ENCODE assay signal across 27 cellular contexts in the genomic region with DNA sequence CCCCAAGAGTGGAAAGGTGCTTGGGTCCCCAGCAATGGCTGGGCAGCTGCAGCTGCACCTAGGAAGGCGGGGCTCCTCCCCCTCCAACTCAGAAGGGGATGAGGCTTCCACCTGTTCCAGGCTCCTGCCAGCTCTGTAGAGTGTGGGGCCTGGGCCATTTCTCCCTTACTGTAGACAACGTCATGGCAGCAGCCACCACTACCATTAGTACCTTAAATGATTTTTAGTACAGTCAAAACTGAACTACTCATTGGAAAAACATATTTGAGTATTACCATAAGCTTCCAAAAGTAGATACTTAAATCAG.
"Had no signal": no experiment of that assay in that cellular context is flagged by ENCODE, and none has a peak within 500 bp of the region (broad histone marks: within the 10 kb centered on the region; RNA-seq: fewer than 3 reads in every experiment).

No MANE protein-coding gene starts in this region.

- H3K36me3 Mint-ChIP-seq: activated CD8-positive, alpha-beta memory T cell treated with anti-CD3 and anti-CD28 coated beads, Interleukin-2, amount 10 ng/mL, durations not matched to agents 7 days and 5 days; activated naive CD4-positive, alpha-beta T cell treated with anti-CD3 and anti-CD28 coated beads, Interleukin-2, amount 50 U/mL, for 72 hours; brain had no signal

- H3K36me3 ChIP-seq: Peyer's patch, SJCRH30 had no signal

- H3K4me2 ChIP-seq: SK-N-SH had no signal

- H3K9me2 ChIP-seq: SK-N-SH had no signal

- H3K27ac Mint-ChIP-seq: activated CD8-positive, alpha-beta memory T cell treated with anti-CD3 and anti-CD28 coated beads, Interleukin-2, amount 10 ng/mL, durations not matched to agents 7 days and 5 days; activated naive CD4-positive, alpha-beta T cell treated with anti-CD3 and anti-CD28 coated beads, Interleukin-2, amount 50 U/mL, for 72 hours; activated naive CD8-positive, alpha-beta T cell treated with anti-CD3 and anti-CD28 coated beads, Interleukin-2, amount 50 U/mL, for 24 hours; brain; T-helper 1 cell treated with Interleukin-12 subunit alpha and Interleukin-12 subunit beta and Interleukin-4 antibody, amounts not matched to agents 30 μg/mL and 1 μg/mL, for 36 hours had no signal

- H3K27ac ChIP-seq: Peyer's patch, RWPE1, SJCRH30 had no signal

- DNase-seq: activated CD4-positive, alpha-beta T cell treated with anti-CD3 and anti-CD28 coated beads for 48 hours; activated CD4-positive, alpha-beta T cell treated with anti-CD3 and anti-CD28 coated beads, Interleukin-2, amount 50 U/mL, for 4 hours; activated CD4-positive, CD25-positive, alpha-beta regulatory T cell treated with anti-CD3 and anti-CD28 coated beads, Interleukin-2, amount 50 U/mL, for 72 hours; activated CD8-positive, alpha-beta memory T cell treated with anti-CD3 and anti-CD28 coated beads, Interleukin-2, amount 10 ng/mL, durations not matched to agents 7 days and 5 days; activated effector memory CD4-positive, alpha-beta T cell treated with anti-CD3 and anti-CD28 coated beads, Interleukin-2, amount 50 U/mL, for 16 hours; activated naive CD4-positive, alpha-beta T cell treated with Interleukin-2 at 50 U/mL for 16 hours; activated naive CD8-positive, alpha-beta T cell treated with anti-CD3 and anti-CD28 coated beads, Interleukin-2, amount 50 U/mL, for 24 hours; activated T-cell treated with anti-CD3 and anti-CD28 coated beads, Interleukin-2, amount 50 U/mL, for 4 hours; amniotic stem cell; KG1; NCI-H1048; NCI-H146; NCI-H187 treated with DMSO at 0.1 percent for 48 hours; NCI-H2081 treated with DMSO at 0.1 percent for 48 hours; NCI-H2171; NCI-H2227 treated with DMSO at 0.1 percent for 48 hours; NCI-H446 treated with DMSO at 0.1 percent for 48 hours; NCI-H526 treated with DMSO at 0.1 percent for 48 hours; NCI-H82; SJCRH30; SK-N-SH had no signal

- H3K4me1 ChIP-seq: Peyer's patch had no signal

- H3K4me3 Mint-ChIP-seq: activated CD8-positive, alpha-beta memory T cell treated with anti-CD3 and anti-CD28 coated beads, Interleukin-2, amount 10 ng/mL, durations not matched to agents 7 days and 5 days; activated naive CD8-positive, alpha-beta T cell treated with anti-CD3 and anti-CD28 coated beads, Interleukin-2, amount 50 U/mL, for 24 hours; activated T-cell treated with anti-CD3 and anti-CD28 coated beads, Interleukin-2, amount 50 U/mL, for 4 hours; brain; central memory CD8-positive, alpha-beta T cell; T-helper 1 cell treated with Interleukin-12 subunit alpha and Interleukin-12 subunit beta and Interleukin-4 antibody, amounts not matched to agents 30 μg/mL and 1 μg/mL, for 36 hours had no signal

- H3K4me3 ChIP-seq: Peyer's patch, SJCRH30 had no signal

- ATAC-seq: activated CD8-positive, alpha-beta memory T cell treated with anti-CD3 and anti-CD28 coated beads, Interleukin-2, amount 10 ng/mL, durations not matched to agents 7 days and 5 days; activated naive CD4-positive, alpha-beta T cell treated with anti-CD3 and anti-CD28 coated beads, Interleukin-2, amount 50 U/mL, for 72 hours; activated naive CD8-positive, alpha-beta T cell treated with anti-CD3 and anti-CD28 coated beads, Interleukin-2, amount 50 U/mL, for 24 hours; activated T-cell treated with anti-CD3 and anti-CD28 coated beads, Interleukin-2, amount 50 U/mL, for 4 hours had no signal

- H3K9ac ChIP-seq: SK-N-SH had no signal

- H3K4me1 Mint-ChIP-seq: activated CD8-positive, alpha-beta memory T cell treated with anti-CD3 and anti-CD28 coated beads, Interleukin-2, amount 10 ng/mL, durations not matched to agents 7 days and 5 days; activated naive CD8-positive, alpha-beta T cell treated with anti-CD3 and anti-CD28 coated beads, Interleukin-2, amount 50 U/mL, for 24 hours; brain; central memory CD8-positive, alpha-beta T cell had no signal

- H3K9me3 ChIP-seq: SJCRH30, SK-N-SH had no signal

- H3K27me3 Mint-ChIP-seq: activated CD8-positive, alpha-beta memory T cell treated with anti-CD3 and anti-CD28 coated beads, Interleukin-2, amount 10 ng/mL, durations not matched to agents 7 days and 5 days; activated naive CD8-positive, alpha-beta T cell treated with anti-CD3 and anti-CD28 coated beads, Interleukin-2, amount 50 U/mL, for 24 hours; brain; central memory CD8-positive, alpha-beta T cell had no signal

- H3K27me3 ChIP-seq: Peyer's patch, SJCRH30 had no signal
